In the genomic region with DNA sequence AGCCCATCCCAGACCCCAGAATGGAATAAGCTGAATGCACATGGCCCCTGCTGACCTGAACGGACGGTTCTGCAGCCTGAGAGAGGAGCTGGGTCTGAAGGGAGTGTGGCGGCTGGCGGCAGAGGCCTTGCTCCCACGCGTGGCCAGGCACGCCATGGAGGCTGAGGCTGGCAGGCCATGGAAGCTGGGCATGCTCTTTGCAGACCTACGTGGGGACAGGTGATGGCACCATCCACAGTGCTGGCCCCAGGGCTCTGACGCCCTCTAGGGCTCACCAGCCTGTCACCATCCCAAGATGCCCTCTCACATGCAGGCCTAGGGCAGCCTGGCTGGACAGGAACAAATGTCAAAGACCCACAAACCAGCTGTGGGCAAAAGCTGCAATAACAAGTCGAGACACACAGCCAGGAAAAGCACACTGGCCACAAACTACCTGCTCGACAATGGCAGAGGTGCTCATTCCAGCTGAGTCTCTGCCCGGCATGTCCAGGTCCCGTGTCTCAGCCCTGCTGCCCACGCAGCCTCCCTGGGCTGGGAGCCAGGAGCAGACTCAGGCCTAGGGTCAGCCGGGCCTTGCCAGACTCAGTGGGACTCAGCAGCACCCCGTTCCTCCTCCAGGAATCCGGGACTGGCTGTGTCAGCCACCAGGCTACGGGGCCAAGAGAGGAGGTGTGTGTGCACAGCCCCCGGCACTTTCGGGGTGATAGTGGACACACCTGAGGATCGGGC, we compare ENCODE assay signal across 1 cellular context.
TF ChIP-seq lines count a peak whose summit lies in the region.

No MANE protein-coding gene starts in this region.

TF ChIP-seq in IMR-90, 13 proteins besides CTCF, POLR2A, EP300 and RAD21:
- no peak for TF ChIP-seq SMC3 (IDR thresholded peaks at IDR 0.05; ENCODE audit: low read depth, low read length)
- TF ChIP-seq RFX5 (IDR thresholded peaks at IDR 0.05; ENCODE audit: low read depth, low read length) = no peak
- no peak for TF ChIP-seq NFE2L2 (IDR thresholded peaks at IDR 0.05; ENCODE audit: low read depth, low read length)
- no peak for TF ChIP-seq CHD1 (IDR thresholded peaks at IDR 0.05; ENCODE audit: low read depth, low read length)
- no peak for TF ChIP-seq RCOR1 (IDR thresholded peaks at IDR 0.05; ENCODE audit: insufficient replicate concordance, low read length)
- TF ChIP-seq MAFK (IDR thresholded peaks at IDR 0.05; ENCODE audit: low read depth, low read length) = no peak
- no peak for TF ChIP-seq BHLHE40 (IDR thresholded peaks at IDR 0.05; ENCODE audit: low read depth, low read length)
- TF ChIP-seq, protein P1, sequence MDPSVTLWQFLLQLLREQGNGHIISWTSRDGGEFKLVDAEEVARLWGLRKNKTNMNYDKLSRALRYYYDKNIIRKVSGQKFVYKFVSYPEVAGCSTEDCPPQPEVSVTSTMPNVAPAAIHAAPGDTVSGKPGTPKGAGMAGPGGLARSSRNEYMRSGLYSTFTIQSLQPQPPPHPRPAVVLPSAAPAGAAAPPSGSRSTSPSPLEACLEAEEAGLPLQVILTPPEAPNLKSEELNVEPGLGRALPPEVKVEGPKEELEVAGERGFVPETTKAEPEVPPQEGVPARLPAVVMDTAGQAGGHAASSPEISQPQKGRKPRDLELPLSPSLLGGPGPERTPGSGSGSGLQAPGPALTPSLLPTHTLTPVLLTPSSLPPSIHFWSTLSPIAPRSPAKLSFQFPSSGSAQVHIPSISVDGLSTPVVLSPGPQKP (IDR thresholded peaks at IDR 0.05; ENCODE audit: borderline replicate concordance, low read depth, low read length) = no peak
- no peak for TF ChIP-seq CEBPB (IDR thresholded peaks at IDR 0.05; ENCODE audit: low read depth, low read length)
- no peak for TF ChIP-seq FOS (IDR thresholded peaks at IDR 0.05; ENCODE audit: low read depth, low read length)
- TF ChIP-seq, protein P2, sequence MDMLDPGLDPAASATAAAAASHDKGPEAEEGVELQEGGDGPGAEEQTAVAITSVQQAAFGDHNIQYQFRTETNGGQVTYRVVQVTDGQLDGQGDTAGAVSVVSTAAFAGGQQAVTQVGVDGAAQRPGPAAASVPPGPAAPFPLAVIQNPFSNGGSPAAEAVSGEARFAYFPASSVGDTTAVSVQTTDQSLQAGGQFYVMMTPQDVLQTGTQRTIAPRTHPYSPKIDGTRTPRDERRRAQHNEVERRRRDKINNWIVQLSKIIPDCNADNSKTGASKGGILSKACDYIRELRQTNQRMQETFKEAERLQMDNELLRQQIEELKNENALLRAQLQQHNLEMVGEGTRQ (IDR thresholded peaks at IDR 0.05; ENCODE audit: low read depth, low read length) = no peak
- no peak for TF ChIP-seq MAZ (IDR thresholded peaks at IDR 0.05; ENCODE audit: borderline replicate concordance, low read depth, low read length)
- no peak for TF ChIP-seq MXI1 (IDR thresholded peaks at IDR 0.05; ENCODE audit: borderline replicate concordance, low read depth, low read length)
